Comparison of ENCODE assay signal across 10 cellular contexts in the genomic region with DNA sequence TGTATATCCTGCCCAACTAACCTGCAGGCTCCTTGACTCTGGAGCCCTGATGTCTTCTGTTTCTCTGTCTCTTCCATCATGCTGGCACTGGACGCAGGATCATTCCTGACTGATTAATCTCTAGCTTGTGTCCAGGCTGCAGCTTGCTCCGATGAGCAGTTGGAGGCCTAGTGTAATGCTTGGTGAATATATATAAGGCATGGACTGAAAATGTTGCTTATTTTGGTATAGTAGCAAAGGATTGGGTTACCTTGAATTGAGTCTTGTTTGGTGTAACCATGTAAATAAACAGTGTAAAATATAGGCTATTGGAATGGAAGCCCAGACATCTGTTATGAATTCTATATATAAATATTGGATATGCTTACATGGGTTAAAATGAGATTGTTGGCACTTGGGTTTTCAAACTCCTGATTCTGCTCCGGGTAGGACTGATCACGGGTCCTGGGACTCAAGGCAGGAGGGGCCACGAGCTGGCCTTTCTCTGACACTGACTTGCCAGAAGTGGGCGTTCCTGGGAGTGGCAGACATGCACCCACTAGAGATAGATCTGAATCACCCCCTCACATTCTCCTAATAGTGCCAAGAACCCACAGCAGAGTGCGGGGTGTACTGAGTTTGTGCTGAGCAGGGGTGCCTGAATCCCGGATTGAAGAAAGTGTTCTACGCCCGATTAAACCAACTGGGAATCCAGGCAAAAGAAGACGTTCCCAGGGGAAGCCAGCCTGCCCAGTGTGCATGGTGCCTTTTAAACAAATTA. TPM values are rescaled to one million over a fixed set of nuclear protein-coding genes. Genes with fewer than 3 reads are reported as not detected.
DNase-seq lines count a peak whose midpoint lies in the region; ATAC-seq, FAIRE-seq and TF ChIP-seq lines count a peak whose summit lies in the region.
"Had no signal": no experiment of that assay in that cellular context is flagged by ENCODE, and none has a peak within 500 bp of the region (broad histone marks: within the 10 kb centered on the region; RNA-seq: fewer than 3 reads in every experiment).

No MANE protein-coding gene starts in this region.

- peaks cover 4% of the 10 kb centered on the region for H3K79me2 ChIP-seq in mesendoderm (ENCODE audit: control insufficient read depth, insufficient read depth, low read length)

- H3K23ac ChIP-seq in mesendoderm (ENCODE audit: low read length): no peak overlapping the region

- H3K56ac ChIP-seq in mesendoderm (ENCODE audit: low read length): no peak overlapping the region

- BruUV-seq in Caco-2 (replicated peaks; lab: Mats Ljungman, UMichigan): no TSS peak

- H3K4me2 ChIP-seq in mesendoderm (ENCODE audit: low read length): no peak overlapping the region

- no peak overlapping the region for H3K4me3 Mint-ChIP-seq in Caco-2 (ENCODE audit: unreplicated experiment)

- H3K4me1 Mint-ChIP-seq in Caco-2 (ENCODE audit: low read depth, unreplicated experiment): peaks cover 60% of the 10 kb centered on the region

- H3K27me3 ChIP-seq in Caco-2 (replicated peaks; ENCODE audit: control insufficient read depth, insufficient read depth, low read length) (no peaks in the 10 kb centered on the region), psoas muscle (ENCODE audit: insufficient read depth in 3 of 3, low read length in 2 of 3) (peaks cover 0 to 2% (median 0%) of the 10 kb centered on the region in 3 donors), small intestine (ENCODE audit: control insufficient read depth in 2 of 2, insufficient read depth in 2 of 2, low read length in 2 of 2) (no peaks in the 10 kb centered on the region), mesendoderm (ENCODE audit: insufficient read depth, low read length, poor library complexity) (no peaks in the 10 kb centered on the region)

- H3K4ac ChIP-seq in mesendoderm (ENCODE audit: low read depth, low read length): no peak overlapping the region

- H3K27ac Mint-ChIP-seq in Caco-2 (ENCODE audit: unreplicated experiment): peak overlapping the region; percentile 30

- H2AK5ac ChIP-seq in mesendoderm (ENCODE audit: low read length): no peak overlapping the region

- no peak for TF ChIP-seq CTCF in Caco-2 (IDR thresholded peaks at IDR 0.05; ENCODE audit: insufficient read depth in 1 of 2, low read depth in 1 of 2, low read length in 1 of 2, severe bottlenecking in 1 of 2, unreplicated experiment in 1 of 2)
- TF ChIP-seq CTCF in psoas muscle (IDR thresholded peaks at IDR 0.05): no peak

- H3K18ac ChIP-seq in mesendoderm (ENCODE audit: low read length): no peak overlapping the region

- H3K4me3 ChIP-seq in Caco-2 (ENCODE audit: low read depth, low read length): no peak overlapping the region
- no peak overlapping the region for H3K4me3 ChIP-seq in SK-N-MC
- no peak overlapping the region for H3K4me3 ChIP-seq in psoas muscle
- H3K4me3 ChIP-seq in small intestine (ENCODE audit: low read depth in 1 of 2, low read length in 2 of 2): no peak overlapping the region
- H3K4me3 ChIP-seq in mesendoderm (ENCODE audit: low read length): no peak overlapping the region
- H3K4me3 ChIP-seq: lung had no signal

- no peak overlapping the region for H2BK5ac ChIP-seq in mesendoderm (ENCODE audit: low read length)

- H3K36me3 ChIP-seq in Caco-2 (ENCODE audit: control insufficient read depth, insufficient read depth, low read length) (0 out of 2 replicates have a peak, but pooled peaks cover 2% of the 10 kb centered on the region), SK-N-MC (ENCODE audit: insufficient read depth, low read length) (no peaks in the 10 kb centered on the region), psoas muscle (ENCODE audit: insufficient read depth in 1 of 2, low read depth in 1 of 2) (no peaks in the 10 kb centered on the region), small intestine (ENCODE audit: control insufficient read depth in 2 of 2, insufficient read depth in 2 of 2, low read length in 2 of 2) (no peaks in the 10 kb centered on the region), mesendoderm (ENCODE audit: control insufficient read depth, insufficient read depth, low read length) (no peaks in the 10 kb centered on the region)

- no peaks in the 10 kb centered on the region for H3K27me3 Mint-ChIP-seq in Caco-2 (ENCODE audit: insufficient read depth, unreplicated experiment)

- peak; percentile 60 to 84 (median 73) for ATAC-seq in psoas muscle
- ATAC-seq in GM19455 (IDR thresholded peaks at IDR 0.05; ENCODE audit: unreplicated experiment): no peak

- peaks cover 38% of the 10 kb centered on the region for H3K36me3 Mint-ChIP-seq in Caco-2 (ENCODE audit: insufficient read depth, unreplicated experiment)

- H3K9ac ChIP-seq in SK-N-MC (ENCODE audit: insufficient read length) (no peak overlapping the region), mesendoderm (ENCODE audit: low read length) (no peak overlapping the region)

- DNase-seq in Caco-2: no peak
- DNase-seq in SK-N-MC (ENCODE audit: low read depth, low spot score): no peak
- peak; percentile 72 for DNase-seq in fibroblast of the conjunctiva (ENCODE audit: low read depth)
- DNase-seq in psoas muscle: peak in 1 of 2 donors; percentile 60
- DNase-seq in small intestine: no peak
- no peak for DNase-seq in mesendoderm
- no peak for DNase-seq in DMS79 (lab: John Stamatoyannopoulos, UW)
- DNase-seq: stimulated activated CD4-positive, alpha-beta T cell treated with anti-CD3 and anti-CD28 coated beads, Interleukin-4, amount 100 ng/mL, for 1 hour had no signal

- intact Hi-C loops in Caco-2 (cut with micrococcal nuclease; ENCODE audit: unreplicated experiment) (no loop called here), psoas muscle (cut with DNase I) (no loop called here)

- H3K9me3 ChIP-seq in Caco-2 (no peaks in the 10 kb centered on the region), SK-N-MC (ENCODE audit: low read depth, low read length) (no peaks in the 10 kb centered on the region), psoas muscle (no peaks in the 10 kb centered on the region), small intestine (ENCODE audit: control insufficient read depth, low read depth) (no peaks in the 10 kb centered on the region)

- H3K9me3 Mint-ChIP-seq in Caco-2 (ENCODE audit: unreplicated experiment): no peaks in the 10 kb centered on the region

- FAIRE-seq in small intestine (lab: Jason Lieb, UNC): no peak

- peaks cover 42% of the 10 kb centered on the region for H3K4me1 ChIP-seq in Caco-2
- H3K4me1 ChIP-seq in psoas muscle: peaks cover 39% of the 10 kb centered on the region
- H3K4me1 ChIP-seq in small intestine (ENCODE audit: control insufficient read depth in 2 of 2, insufficient read depth in 1 of 2, low read depth in 1 of 2, low read length in 1 of 2): peaks cover 4 to 6% of the 10 kb centered on the region in 2 donors
- H3K4me1 ChIP-seq in mesendoderm (ENCODE audit: control insufficient read depth, low read depth, low read length): peaks cover 2% of the 10 kb centered on the region

- POLR2A ChIA-PET in Caco-2 (lab: Charles Lee): no interaction called here

- H3K27ac ChIP-seq in SK-N-MC (peak overlapping the region; percentile 42; the same call in 1 of the 2 replicates), psoas muscle (peak overlapping the region; percentile 36), small intestine (ENCODE audit: low read depth in 1 of 2, low read length in 1 of 2) (no peak overlapping the region), mesendoderm (ENCODE audit: low read depth, low read length) (no peak overlapping the region)

- no peak overlapping the region for H2BK120ac ChIP-seq in mesendoderm (ENCODE audit: low read depth, low read length)

- no peak overlapping the region for H4K5ac ChIP-seq in mesendoderm (ENCODE audit: low read length)

- H4K8ac ChIP-seq in mesendoderm (ENCODE audit: low read depth, low read length): no peak overlapping the region

- CTCF ChIA-PET in Caco-2 (lab: Charles Lee): no interaction called here

- peaks cover 13% of the 10 kb centered on the region for H3K79me1 ChIP-seq in mesendoderm (ENCODE audit: low read length)

- 33 to 44% (median 35%) methylated on average over 11 of the region's 11 CpGs for WGBS in psoas muscle, 3 donors
- WGBS in small intestine, 3 donors: 62 to 72% (median 70%) methylated on average over 11 of the region's 11 CpGs
- no CpG with 5 or more reads among the region's 11 CpGs for WGBS in mesendoderm (ENCODE audit: extremely low coverage, insufficient coverage, low lambda C conversion rate)

- H2BK15ac ChIP-seq in mesendoderm (replicated peaks; ENCODE audit: low read depth): no peak overlapping the region

RNA-seq across cellular contexts. Expression of a gene that starts 25.8 kb away (rescaled TPM):
- total RNA-seq in Caco-2 (2022): 94.3 TPM in 2 replicates
- 10 to 100 TPM; 16.7 to 19.2 (median 17.9) TPM for total RNA-seq in psoas muscle
- 1 to 10 TPM; 5.3 to 8.0 (median 6.5) TPM for polyA plus RNA-seq in psoas muscle
- polyA plus RNA-seq in small intestine: 10 to 100 TPM; 39.7 to 84.1 (median 72.8) TPM
- polyA plus RNA-seq in mesendoderm (2013, experiment 1 of 2): 20.9 TPM
- 23.3 TPM for polyA plus RNA-seq in mesendoderm (2013, experiment 2 of 2)

Comparison
In these comparisons a context has a peak if more than half of its experiments do, and no peak if none do; other contexts are left out.
1. H3K27ac ChIP-seq: peak in SK-N-MC (single experiment) and psoas muscle (single experiment); none in small intestine (0 of 2) and mesendoderm (single experiment).